21 cellular contexts compared by ENCODE assay signal in the genomic region with DNA sequence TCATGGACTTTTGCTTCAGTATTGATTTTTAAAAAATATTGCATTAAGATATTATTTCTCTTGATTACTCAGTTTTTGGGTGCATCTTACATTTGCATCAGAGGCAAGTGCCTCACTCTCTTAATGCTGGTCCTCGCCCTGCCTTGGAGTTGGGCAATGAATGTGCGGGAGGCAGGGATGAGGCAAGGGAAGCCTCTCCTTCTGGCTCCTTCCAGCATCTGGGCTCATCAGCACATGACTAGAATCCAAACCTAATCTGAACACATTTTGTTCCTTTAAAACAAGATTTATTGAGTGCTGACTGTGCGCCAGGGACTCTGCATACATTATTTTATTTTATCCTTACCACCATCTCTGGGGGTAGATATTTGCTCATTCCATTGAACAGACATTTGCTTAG.
DNase-seq lines count a peak whose midpoint lies in the region; ATAC-seq and TF ChIP-seq lines count a peak whose summit lies in the region.
"Had no signal": no experiment of that assay in that cellular context is flagged by ENCODE, and none has a peak within 500 bp of the region (broad histone marks: within the 10 kb centered on the region; RNA-seq: fewer than 3 reads in every experiment).

No MANE protein-coding gene starts in this region.

- 88 to 94% (median 89%) methylated on average over 3 of the region's 3 CpGs for WGBS in heart left ventricle, 4 donors
- WGBS in prostate gland: 60% methylated on average over 3 of the region's 3 CpGs

- peak in 1 of 2 donors; percentile 65 for ATAC-seq in left cardiac atrium
- ATAC-seq in heart left ventricle: no peak
- ATAC-seq in esophagus mucosa: no peak
- ATAC-seq: left ventricle myocardium superior had no signal

- H3K9me3 ChIP-seq in heart left ventricle (no peaks in the 10 kb centered on the region), prostate gland (no peaks in the 10 kb centered on the region)
- H3K9me3 ChIP-seq: MG63, tibial nerve had no signal

- DNase-seq in left cardiac atrium (peak; percentile 32), heart left ventricle (no peak), fibroblast of villous mesenchyme (ENCODE audit: low read depth) (peak; percentile 9), prostate gland (ENCODE audit: low spot score) (no peak), NCI-H345 treated with DMSO at 0.1 percent for 48 hours (lab: John Stamatoyannopoulos, UW; ENCODE audit: unreplicated experiment) (no peak), H7 (no peak)
- no peak for DNase-seq in stimulated activated CD8-positive, alpha-beta memory T cell treated with anti-CD3 and anti-CD28 coated beads, Interleukin-4, amount 100 ng/mL, for 48 hours
- DNase-seq: 8988T; activated B cell treated with CpG ODN at 0.5 μM for 24 hours; activated CD4-positive, alpha-beta T cell treated with anti-CD3 and anti-CD28 coated beads, Interleukin-2, amount 50 U/mL, for 48 hours; activated gamma-delta T cell; activated T-cell treated with anti-CD3 and anti-CD28 coated beads for 4 hours; head of caudate nucleus; left ventricle myocardium superior; MG63; NCI-H1436; nucleus accumbens; stimulated activated naive CD4-positive, alpha-beta T cell; T-helper 9 cell had no signal

- intact Hi-C loops in left cardiac atrium (cut with DNase I): no loop called here
- intact Hi-C loops in heart left ventricle (cut with DNase I): no loop called here
- intact Hi-C loops in prostate gland (cut with DNase I): no loop called here

- H3K27ac ChIP-seq in heart left ventricle (peak overlapping the region in 1 of 12 donors; percentile 66), prostate gland (peak overlapping the region; percentile 47 to 66)

- H3K4me1 ChIP-seq in heart left ventricle (peaks cover 0 to 16% (median 10%) of the 10 kb centered on the region in 12 donors), prostate gland (replicated peaks) (peaks cover 2% of the 10 kb centered on the region)

- no peak for TF ChIP-seq POLR2A in heart left ventricle (IDR thresholded peaks at IDR 0.05)
- TF ChIP-seq POLR2A in prostate gland (IDR thresholded peaks at IDR 0.05): no peak

- no peaks in the 10 kb centered on the region for H3K36me3 ChIP-seq in heart left ventricle
- H3K36me3 ChIP-seq in prostate gland: no peaks in the 10 kb centered on the region
- H3K36me3 ChIP-seq in H7 (replicated peaks; ENCODE audit: control insufficient read depth, insufficient read depth, low read length): no peaks in the 10 kb centered on the region
- H3K36me3 ChIP-seq: MG63, tibial nerve had no signal

- H3K27me3 ChIP-seq in heart left ventricle (no peaks in the 10 kb centered on the region), prostate gland (replicated peaks; ENCODE audit: insufficient read depth) (no peaks in the 10 kb centered on the region), H7 (ENCODE audit: control insufficient read depth, insufficient read depth, low read length) (no peaks in the 10 kb centered on the region)
- H3K27me3 ChIP-seq: MG63, tibial nerve had no signal

- H3K4me3 ChIP-seq in heart left ventricle (no peak overlapping the region), fibroblast of villous mesenchyme (ENCODE audit: low read depth, low read length) (no peak overlapping the region), prostate gland (no peak overlapping the region), H7 (ENCODE audit: insufficient read depth, low read depth, low read length) (no peak overlapping the region)
- H3K4me3 ChIP-seq: MG63, tibial nerve had no signal

- TF ChIP-seq CTCF in heart left ventricle (IDR thresholded peaks at IDR 0.05) (no peak), fibroblast of villous mesenchyme (IDR thresholded peaks at IDR 0.05; ENCODE audit: insufficient read depth, low read depth, low read length) (no peak), prostate gland (IDR thresholded peaks at IDR 0.05) (no peak)

Comparison
In these comparisons a context has a peak if more than half of its experiments do, and no peak if none do; other contexts are left out.
1. DNase-seq: peak in left cardiac atrium (single experiment) and fibroblast of villous mesenchyme (single experiment); none in heart left ventricle (0 of 5), prostate gland (single experiment), NCI-H345 treated with DMSO at 0.1 percent for 48 hours (single experiment), H7 (single experiment) and stimulated activated CD8-positive, alpha-beta memory T cell treated with anti-CD3 and anti-CD28 coated beads, Interleukin-4, amount 100 ng/mL, for 48 hours (single experiment).